ENCODE assay signal across 16 cellular contexts in genomic region chr2:175363719-175364118, GRCh38.
DNase-seq lines count a peak whose midpoint lies in the region; ATAC-seq and TF ChIP-seq lines count a peak whose summit lies in the region.
"Had no signal": no experiment of that assay in that cellular context is flagged by ENCODE, and none has a peak within 500 bp of the region (broad histone marks: within the 10 kb centered on the region; RNA-seq: fewer than 3 reads in every experiment).

No MANE protein-coding gene starts in this region.

- ATAC-seq in foreskin keratinocyte = no peak
- ATAC-seq: body of pancreas, right lobe of liver had no signal

- no peaks in the 10 kb centered on the region for H3K4me1 ChIP-seq in testis
- H3K4me1 ChIP-seq in right atrium auricular region = no peaks in the 10 kb centered on the region
- no peaks in the 10 kb centered on the region for H3K4me1 ChIP-seq in foreskin keratinocyte
- H3K4me1 ChIP-seq: body of pancreas, right lobe of liver, thyroid gland had no signal

- H3K27me3 ChIP-seq in testis = no peaks in the 10 kb centered on the region
- H3K27me3 ChIP-seq in right atrium auricular region = no peaks in the 10 kb centered on the region
- peaks cover 40% of the 10 kb centered on the region for H3K27me3 ChIP-seq in foreskin keratinocyte
- H3K27me3 ChIP-seq: body of pancreas, right lobe of liver, thyroid gland had no signal

- intact Hi-C loops in testis (cut with DNase I; ENCODE audit: low total_unique reads) = no loop called here

- TF ChIP-seq CTCF in testis (IDR thresholded peaks at IDR 0.05) = no peak
- no peak for TF ChIP-seq CTCF in right atrium auricular region (IDR thresholded peaks at IDR 0.05)
- TF ChIP-seq CTCF in foreskin keratinocyte (conservative IDR thresholded peaks at IDR 0.05) = no peak

- peak; percentile 84 for DNase-seq in NCI-H1092 (lab: John Stamatoyannopoulos, UW)
- peak; percentile 87 to 98 for DNase-seq in NCI-H2081 (lab: John Stamatoyannopoulos, UW)
- DNase-seq in NCI-H69 (lab: John Stamatoyannopoulos, UW) = peak; percentile 96
- peak; percentile 15 for DNase-seq in testis
- DNase-seq in T-helper 9 cell = no peak
- DNase-seq in right atrium auricular region (ENCODE audit: low spot score) = no peak
- DNase-seq in foreskin keratinocyte = no peak
- DNase-seq: activated naive CD8-positive, alpha-beta T cell treated with anti-CD3 and anti-CD28 coated beads for 36 hours; body of pancreas; CD8-positive, alpha-beta memory T cell; GM23248; KG1; right lobe of liver; SK-N-SH; stimulated activated naive CD4-positive, alpha-beta T cell; thyroid gland had no signal

- H3K36me3 ChIP-seq in testis (ENCODE audit: low read depth, missing control alignments) = no peaks in the 10 kb centered on the region
- no peaks in the 10 kb centered on the region for H3K36me3 ChIP-seq in right atrium auricular region
- H3K36me3 ChIP-seq: right lobe of liver, thyroid gland had no signal

- 51 to 59% methylated on average over 5 of the region's 5 CpGs for WGBS in testis, 2 donors

- no peak overlapping the region for H3K27ac ChIP-seq in testis
- no peak overlapping the region for H3K27ac ChIP-seq in right atrium auricular region
- H3K27ac ChIP-seq in foreskin keratinocyte = no peak overlapping the region
- H3K27ac ChIP-seq: body of pancreas, GM23248, right lobe of liver, thyroid gland had no signal

- no peak for TF ChIP-seq POLR2A in testis (IDR thresholded peaks at IDR 0.05)

- H3K4me3 ChIP-seq in testis (no peak overlapping the region), right atrium auricular region (no peak overlapping the region)
- H3K4me3 ChIP-seq: body of pancreas, GM23248, right lobe of liver, thyroid gland had no signal

- H3K9me3 ChIP-seq in testis (no peaks in the 10 kb centered on the region), right atrium auricular region (no peaks in the 10 kb centered on the region)
- H3K9me3 ChIP-seq: body of pancreas, right lobe of liver, SK-N-SH, thyroid gland had no signal

Comparison
In these comparisons a context has a peak if more than half of its experiments do, and no peak if none do; other contexts are left out.
1. DNase-seq: peak in NCI-H1092 (single experiment), NCI-H2081 (2 of 2), NCI-H69 (single experiment) and testis (single experiment); none in T-helper 9 cell (single experiment), right atrium auricular region (single experiment) and foreskin keratinocyte (0 of 2).